Comparison of ENCODE assay signal across 2 cellular contexts in the genomic region with DNA sequence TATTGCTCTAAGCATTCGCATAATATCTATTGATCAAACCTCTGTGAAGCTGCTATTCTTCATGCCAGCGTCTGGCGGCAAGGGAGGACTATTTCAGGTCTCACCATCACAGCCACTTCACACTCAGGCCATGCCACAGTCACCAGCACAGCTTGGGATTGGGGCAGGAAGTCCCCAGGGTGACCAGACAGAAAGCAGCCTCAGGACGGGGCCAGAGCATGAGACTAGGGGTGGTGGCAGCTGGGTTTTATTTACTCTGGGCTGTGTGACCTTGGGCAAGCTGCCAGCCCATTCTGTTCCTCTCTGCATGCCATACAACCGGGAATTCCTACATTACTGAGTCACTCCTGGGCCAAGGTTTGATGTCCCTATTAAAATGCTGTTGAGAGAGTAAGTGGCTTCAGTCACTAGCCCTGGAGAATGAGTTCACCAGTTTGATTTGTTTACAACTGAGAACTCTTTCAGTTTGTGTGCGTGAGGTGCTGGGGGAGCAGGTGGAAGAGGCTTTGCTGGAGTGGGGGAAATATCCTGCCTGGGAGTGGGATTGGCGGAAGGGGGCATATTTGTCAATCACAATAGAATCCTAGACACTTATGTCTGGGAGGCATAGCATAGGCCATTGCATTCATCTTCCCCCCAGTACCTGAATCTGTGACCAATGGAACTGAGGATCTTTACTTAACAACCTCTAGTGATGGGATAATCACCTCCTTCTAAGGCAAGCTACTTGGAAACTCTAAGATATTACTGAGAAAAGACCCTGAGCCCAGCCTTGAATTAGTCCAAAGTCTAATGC.
A peak's percentile ranks its signal among the peaks of the same experiment; 100 is the strongest.
TF ChIP-seq lines count a peak whose summit lies in the region.

No MANE protein-coding gene starts in this region.

TF ChIP-seq in GM12878, 131 proteins besides CTCF, POLR2A, EP300 and RAD21 (continued from another document and continues in another):
- peak; percentile 21; the same call in 1 of the 2 replicates for TF ChIP-seq ZNF687 (IDR thresholded peaks at IDR 0.05)
- peak; percentile 41; the same call in 1 of the 2 replicates for TF ChIP-seq IKZF1 (conservative IDR thresholded peaks at IDR 0.05)
- no peak for TF ChIP-seq NKRF (conservative IDR thresholded peaks at IDR 0.05)
- TF ChIP-seq ZNF217 (IDR thresholded peaks at IDR 0.05): peak; percentile 55; the same call in 1 of the 2 replicates
- TF ChIP-seq SRF (IDR thresholded peaks at IDR 0.05; ENCODE audit: low read depth in 2 of 2, low read length in 2 of 2): no peak
- TF ChIP-seq, protein P1, sequence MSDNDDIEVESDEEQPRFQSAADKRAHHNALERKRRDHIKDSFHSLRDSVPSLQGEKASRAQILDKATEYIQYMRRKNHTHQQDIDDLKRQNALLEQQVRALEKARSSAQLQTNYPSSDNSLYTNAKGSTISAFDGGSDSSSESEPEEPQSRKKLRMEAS (IDR thresholded peaks at IDR 0.05; ENCODE audit: low read depth, low read length): no peak
- no peak for TF ChIP-seq MEF2B (IDR thresholded peaks at IDR 0.05; ENCODE audit: partially characterized antibody, poor library complexity, severe bottlenecking)
- TF ChIP-seq SPI1 (IDR thresholded peaks at IDR 0.05; ENCODE audit: borderline replicate concordance, insufficient read depth, low read depth, low read length): no peak
- peak; percentile 88 for TF ChIP-seq SMARCA5 (IDR thresholded peaks at IDR 0.05)
- TF ChIP-seq RELB (IDR thresholded peaks at IDR 0.05; ENCODE audit: low read depth): peak; percentile 45; the same call in 1 of the 2 replicates

TF ChIP-seq in HepG2, 621 proteins besides CTCF, POLR2A, EP300 and RAD21 (continued from another document and continues in another):
- TF ChIP-seq ZBTB2 (CRISPR knock-in tag; IDR thresholded peaks at IDR 0.05; ENCODE audit: low read depth) (peak; percentile 56; the same call in 1 of the 2 replicates), ARNT (IDR thresholded peaks at IDR 0.05) (no peak), CENPT (CRISPR knock-in tag; IDR thresholded peaks at IDR 0.05; ENCODE audit: low read depth) (no peak), KMT2A (CRISPR knock-in tag; IDR thresholded peaks at IDR 0.05) (peak; percentile 49; the same call in 1 of the 2 replicates), ZNF121 (CRISPR knock-in tag; IDR thresholded peaks at IDR 0.05) (peak; percentile 81), ZNF503 (CRISPR knock-in tag; IDR thresholded peaks at IDR 0.05) (peak; percentile 89), NR2F6 (IDR thresholded peaks at IDR 0.05) (no peak; the same call in 1 of the 2 replicates), NR2F6 (CRISPR knock-in tag; IDR thresholded peaks at IDR 0.05) (peak; percentile 47; the same call in 1 of the 2 replicates), THAP8 (CRISPR knock-in tag; IDR thresholded peaks at IDR 0.05; ENCODE audit: borderline replicate concordance) (no peak), TERF1 (CRISPR knock-in tag; IDR thresholded peaks at IDR 0.05) (no peak; the same call in 1 of the 2 replicates), IKZF1 (IDR thresholded peaks at IDR 0.05) (no peak), ZNF567 (CRISPR knock-in tag; IDR thresholded peaks at IDR 0.05; ENCODE audit: borderline replicate concordance) (no peak), CBX2 (IDR thresholded peaks at IDR 0.05; ENCODE audit: low read depth, low read length) (no peak), CBX2 (CRISPR knock-in tag; IDR thresholded peaks at IDR 0.05; ENCODE audit: low read depth) (no peak), SMAD1 (CRISPR knock-in tag; IDR thresholded peaks at IDR 0.05; ENCODE audit: borderline replicate concordance, low read depth) (peak; percentile 11; the same call in 1 of the 2 replicates), MTF1 (CRISPR knock-in tag; IDR thresholded peaks at IDR 0.05) (no peak), ZNF563 (CRISPR knock-in tag; IDR thresholded peaks at IDR 0.05) (peak; percentile 52; the same call in 1 of the 2 replicates), ZFP37 (CRISPR knock-in tag; IDR thresholded peaks at IDR 0.05; ENCODE audit: borderline replicate concordance) (peak; percentile 84; the same call in 1 of the 2 replicates), GATA4 (IDR thresholded peaks at IDR 0.05; ENCODE audit: borderline replicate concordance, low read depth) (no peak), ZFP36L2 (CRISPR knock-in tag; IDR thresholded peaks at IDR 0.05) (no peak), ZNF766 (CRISPR knock-in tag; IDR thresholded peaks at IDR 0.05; ENCODE audit: borderline replicate concordance) (peak; percentile 66; the same call in 1 of the 2 replicates), BORCS8-MEF2B (CRISPR knock-in tag; IDR thresholded peaks at IDR 0.05) (0 out of 2 replicates have a peak, but pooled peaks have one; percentile 45), AKAP8 (CRISPR knock-in tag; IDR thresholded peaks at IDR 0.05) (0 out of 2 replicates have a peak, but pooled peaks have one; percentile 57), ZNF143 (CRISPR knock-in tag; IDR thresholded peaks at IDR 0.05) (peak; percentile 32; the same call in 1 of the 2 replicates), CEBPB (IDR thresholded peaks at IDR 0.05; ENCODE audit: borderline replicate concordance, low read depth, low read length) (no peak), SUZ12 (IDR thresholded peaks at IDR 0.05; ENCODE audit: low read depth, low read length) (no peak), POGZ (CRISPR knock-in tag; IDR thresholded peaks at IDR 0.05) (peak; percentile 94), SP140L (CRISPR knock-in tag; IDR thresholded peaks at IDR 0.05; ENCODE audit: borderline replicate concordance) (no peak), TAF15 (IDR thresholded peaks at IDR 0.05; ENCODE audit: low read depth, low read length, poor library complexity, severe bottlenecking) (no peak)
- TF ChIP-seq, protein P2, sequence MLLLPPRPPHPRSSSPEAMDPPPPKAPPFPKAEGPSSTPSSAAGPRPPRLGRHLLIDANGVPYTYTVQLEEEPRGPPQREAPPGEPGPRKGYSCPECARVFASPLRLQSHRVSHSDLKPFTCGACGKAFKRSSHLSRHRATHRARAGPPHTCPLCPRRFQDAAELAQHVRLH (CRISPR knock-in tag; IDR thresholded peaks at IDR 0.05; ENCODE audit: borderline replicate concordance, low read depth): peak; percentile 20; the same call in 1 of the 2 replicates
- TF ChIP-seq, protein P3, sequence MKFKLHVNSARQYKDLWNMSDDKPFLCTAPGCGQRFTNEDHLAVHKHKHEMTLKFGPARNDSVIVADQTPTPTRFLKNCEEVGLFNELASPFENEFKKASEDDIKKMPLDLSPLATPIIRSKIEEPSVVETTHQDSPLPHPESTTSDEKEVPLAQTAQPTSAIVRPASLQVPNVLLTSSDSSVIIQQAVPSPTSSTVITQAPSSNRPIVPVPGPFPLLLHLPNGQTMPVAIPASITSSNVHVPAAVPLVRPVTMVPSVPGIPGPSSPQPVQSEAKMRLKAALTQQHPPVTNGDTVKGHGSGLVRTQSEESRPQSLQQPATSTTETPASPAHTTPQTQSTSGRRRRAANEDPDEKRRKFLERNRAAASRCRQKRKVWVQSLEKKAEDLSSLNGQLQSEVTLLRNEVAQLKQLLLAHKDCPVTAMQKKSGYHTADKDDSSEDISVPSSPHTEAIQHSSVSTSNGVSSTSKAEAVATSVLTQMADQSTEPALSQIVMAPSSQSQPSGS (CRISPR knock-in tag; IDR thresholded peaks at IDR 0.05): peak; percentile 81; the same call in 1 of the 2 replicates
- TF ChIP-seq, protein P4, sequence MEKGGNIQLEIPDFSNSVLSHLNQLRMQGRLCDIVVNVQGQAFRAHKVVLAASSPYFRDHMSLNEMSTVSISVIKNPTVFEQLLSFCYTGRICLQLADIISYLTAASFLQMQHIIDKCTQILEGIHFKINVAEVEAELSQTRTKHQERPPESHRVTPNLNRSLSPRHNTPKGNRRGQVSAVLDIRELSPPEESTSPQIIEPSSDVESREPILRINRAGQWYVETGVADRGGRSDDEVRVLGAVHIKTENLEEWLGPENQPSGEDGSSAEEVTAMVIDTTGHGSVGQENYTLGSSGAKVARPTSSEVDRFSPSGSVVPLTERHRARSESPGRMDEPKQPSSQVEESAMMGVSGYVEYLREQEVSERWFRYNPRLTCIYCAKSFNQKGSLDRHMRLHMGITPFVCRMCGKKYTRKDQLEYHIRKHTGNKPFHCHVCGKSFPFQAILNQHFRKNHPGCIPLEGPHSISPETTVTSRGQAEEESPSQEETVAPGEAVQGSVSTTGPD (CRISPR knock-in tag; IDR thresholded peaks at IDR 0.05): peak; percentile 95
- TF ChIP-seq, protein P5, sequence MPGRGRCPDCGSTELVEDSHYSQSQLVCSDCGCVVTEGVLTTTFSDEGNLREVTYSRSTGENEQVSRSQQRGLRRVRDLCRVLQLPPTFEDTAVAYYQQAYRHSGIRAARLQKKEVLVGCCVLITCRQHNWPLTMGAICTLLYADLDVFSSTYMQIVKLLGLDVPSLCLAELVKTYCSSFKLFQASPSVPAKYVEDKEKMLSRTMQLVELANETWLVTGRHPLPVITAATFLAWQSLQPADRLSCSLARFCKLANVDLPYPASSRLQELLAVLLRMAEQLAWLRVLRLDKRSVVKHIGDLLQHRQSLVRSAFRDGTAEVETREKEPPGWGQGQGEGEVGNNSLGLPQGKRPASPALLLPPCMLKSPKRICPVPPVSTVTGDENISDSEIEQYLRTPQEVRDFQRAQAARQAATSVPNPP (CRISPR knock-in tag; IDR thresholded peaks at IDR 0.05): no peak
- TF ChIP-seq, protein P6, sequence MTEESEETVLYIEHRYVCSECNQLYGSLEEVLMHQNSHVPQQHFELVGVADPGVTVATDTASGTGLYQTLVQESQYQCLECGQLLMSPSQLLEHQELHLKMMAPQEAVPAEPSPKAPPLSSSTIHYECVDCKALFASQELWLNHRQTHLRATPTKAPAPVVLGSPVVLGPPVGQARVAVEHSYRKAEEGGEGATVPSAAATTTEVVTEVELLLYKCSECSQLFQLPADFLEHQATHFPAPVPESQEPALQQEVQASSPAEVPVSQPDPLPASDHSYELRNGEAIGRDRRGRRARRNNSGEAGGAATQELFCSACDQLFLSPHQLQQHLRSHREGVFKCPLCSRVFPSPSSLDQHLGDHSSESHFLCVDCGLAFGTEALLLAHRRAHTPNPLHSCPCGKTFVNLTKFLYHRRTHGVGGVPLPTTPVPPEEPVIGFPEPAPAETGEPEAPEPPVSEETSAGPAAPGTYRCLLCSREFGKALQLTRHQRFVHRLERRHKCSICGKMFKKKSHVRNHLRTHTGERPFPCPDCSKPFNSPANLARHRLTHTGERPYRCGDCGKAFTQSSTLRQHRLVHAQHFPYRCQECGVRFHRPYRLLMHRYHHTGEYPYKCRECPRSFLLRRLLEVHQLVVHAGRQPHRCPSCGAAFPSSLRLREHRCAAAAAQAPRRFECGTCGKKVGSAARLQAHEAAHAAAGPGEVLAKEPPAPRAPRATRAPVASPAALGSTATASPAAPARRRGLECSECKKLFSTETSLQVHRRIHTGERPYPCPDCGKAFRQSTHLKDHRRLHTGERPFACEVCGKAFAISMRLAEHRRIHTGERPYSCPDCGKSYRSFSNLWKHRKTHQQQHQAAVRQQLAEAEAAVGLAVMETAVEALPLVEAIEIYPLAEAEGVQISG (CRISPR knock-in tag; IDR thresholded peaks at IDR 0.05): peak; percentile 59; the same call in 1 of the 2 replicates
- TF ChIP-seq, protein P7, sequence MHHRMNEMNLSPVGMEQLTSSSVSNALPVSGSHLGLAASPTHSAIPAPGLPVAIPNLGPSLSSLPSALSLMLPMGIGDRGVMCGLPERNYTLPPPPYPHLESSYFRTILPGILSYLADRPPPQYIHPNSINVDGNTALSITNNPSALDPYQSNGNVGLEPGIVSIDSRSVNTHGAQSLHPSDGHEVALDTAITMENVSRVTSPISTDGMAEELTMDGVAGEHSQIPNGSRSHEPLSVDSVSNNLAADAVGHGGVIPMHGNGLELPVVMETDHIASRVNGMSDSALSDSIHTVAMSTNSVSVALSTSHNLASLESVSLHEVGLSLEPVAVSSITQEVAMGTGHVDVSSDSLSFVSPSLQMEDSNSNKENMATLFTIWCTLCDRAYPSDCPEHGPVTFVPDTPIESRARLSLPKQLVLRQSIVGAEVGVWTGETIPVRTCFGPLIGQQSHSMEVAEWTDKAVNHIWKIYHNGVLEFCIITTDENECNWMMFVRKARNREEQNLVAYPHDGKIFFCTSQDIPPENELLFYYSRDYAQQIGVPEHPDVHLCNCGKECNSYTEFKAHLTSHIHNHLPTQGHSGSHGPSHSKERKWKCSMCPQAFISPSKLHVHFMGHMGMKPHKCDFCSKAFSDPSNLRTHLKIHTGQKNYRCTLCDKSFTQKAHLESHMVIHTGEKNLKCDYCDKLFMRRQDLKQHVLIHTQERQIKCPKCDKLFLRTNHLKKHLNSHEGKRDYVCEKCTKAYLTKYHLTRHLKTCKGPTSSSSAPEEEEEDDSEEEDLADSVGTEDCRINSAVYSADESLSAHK (CRISPR knock-in tag; IDR thresholded peaks at IDR 0.05; ENCODE audit: borderline replicate concordance): no peak
